In genomic region chr3:13013595-13013993, GRCh38 we compare ENCODE assay signal across 12 cellular contexts. TPM values are rescaled to one million over a fixed set of nuclear protein-coding genes. Genes with fewer than 3 reads are reported as not detected.
A peak's percentile ranks its signal among the peaks of the same experiment; 100 is the strongest.
DNase-seq lines count a peak whose midpoint lies in the region; ATAC-seq and TF ChIP-seq lines count a peak whose summit lies in the region.
"Had no signal": no experiment of that assay in that cellular context is flagged by ENCODE, and none has a peak within 500 bp of the region (broad histone marks: within the 10 kb centered on the region; RNA-seq: fewer than 3 reads in every experiment).

No MANE protein-coding gene starts in this region.

- H3K36me3 ChIP-seq in esophagus squamous epithelium (no peaks in the 10 kb centered on the region), stomach (no peaks in the 10 kb centered on the region)

- peaks cover 20% of the 10 kb centered on the region for H3K36me3 Mint-ChIP-seq in activated CD8-positive, alpha-beta memory T cell treated with anti-CD3 and anti-CD28 coated beads, Interleukin-2, amount 10 ng/mL, durations not matched to agents 7 days and 5 days
- peaks cover 51% of the 10 kb centered on the region for H3K36me3 Mint-ChIP-seq in activated B cell treated with CpG ODN at 0.5 μM for 24 hours (ENCODE audit: low read depth)

- DNase-seq in activated CD8-positive, alpha-beta memory T cell treated with anti-CD3 and anti-CD28 coated beads, Interleukin-2, amount 10 ng/mL, durations not matched to agents 7 days and 5 days: no peak
- DNase-seq in activated CD8-positive, alpha-beta memory T cell treated with anti-CD3 and anti-CD28 coated beads, Interleukin-2, amount 50 U/mL, for 4 hours: no peak
- DNase-seq in activated B cell treated with CpG ODN at 0.5 μM for 24 hours (no peak), esophagus squamous epithelium (lab: John Stamatoyannopoulos, UW) (no peak), stomach (no peak), head of caudate nucleus (no peak)
- DNase-seq: foreskin melanocyte, kidney glomerular epithelial cell had no signal

- 83 to 93% methylated on average over 2 of the region's 2 CpGs for WGBS in esophagus squamous epithelium, 2 donors
- WGBS in stomach, 5 donors: 90 to 100% (median 97%) methylated on average over 2 of the region's 2 CpGs

- H3K27me3 Mint-ChIP-seq in activated CD8-positive, alpha-beta memory T cell treated with anti-CD3 and anti-CD28 coated beads, Interleukin-2, amount 10 ng/mL, durations not matched to agents 7 days and 5 days: no peaks in the 10 kb centered on the region
- no peaks in the 10 kb centered on the region for H3K27me3 Mint-ChIP-seq in activated B cell treated with CpG ODN at 0.5 μM for 24 hours

- POLR2A ChIA-PET in activated B cell treated with CpG ODN at 0.5 μM for 24 hours (lab: Charles Lee): interaction anchor here (2.5 to 18.4 kb wide), 7 partner anchors 8 to 73 kb away, joined by 12 to 465 read pairs (median 33); partner anchors contain the start of gene IQSEC1

- no peak for TF ChIP-seq POLR2A in esophagus squamous epithelium (IDR thresholded peaks at IDR 0.05)
- TF ChIP-seq POLR2A in stomach (IDR thresholded peaks at IDR 0.05): no peak

- CTCF ChIA-PET in activated CD8-positive, alpha-beta memory T cell treated with anti-CD3 and anti-CD28 coated beads, Interleukin-2, amount 10 ng/mL, durations not matched to agents 7 days and 5 days (lab: Charles Lee): interaction anchor here (0.8 to 12.1 kb wide), 4 partner anchors 17 to 57 kb away, joined by 3 to 120 read pairs (median 6); no protein-coding TSS in a partner anchor
- CTCF ChIA-PET in activated B cell treated with CpG ODN at 0.5 μM for 24 hours (lab: Charles Lee): interaction anchor here (1.6 to 2.6 kb wide), 3 partner anchors 9 to 18 kb away, joined by 5 to 12 read pairs (median 6); no protein-coding TSS in a partner anchor

- no peaks in the 10 kb centered on the region for H3K9me3 Mint-ChIP-seq in activated CD8-positive, alpha-beta memory T cell treated with anti-CD3 and anti-CD28 coated beads, Interleukin-2, amount 10 ng/mL, durations not matched to agents 7 days and 5 days (ENCODE audit: low read depth)
- no peaks in the 10 kb centered on the region for H3K9me3 Mint-ChIP-seq in activated B cell treated with CpG ODN at 0.5 μM for 24 hours
- H3K9me3 Mint-ChIP-seq: GM23338, neural crest cell had no signal

- ATAC-seq in activated CD8-positive, alpha-beta memory T cell treated with anti-CD3 and anti-CD28 coated beads, Interleukin-2, amount 10 ng/mL, durations not matched to agents 7 days and 5 days: no peak
- ATAC-seq in activated B cell treated with CpG ODN at 0.5 μM for 24 hours (ENCODE audit: low read depth): no peak
- ATAC-seq in HG03039 (IDR thresholded peaks at IDR 0.05; ENCODE audit: unreplicated experiment): no peak
- ATAC-seq in GM21737 (IDR thresholded peaks at IDR 0.05; ENCODE audit: unreplicated experiment): no peak
- ATAC-seq: GM23338 had no signal

- H3K4me1 ChIP-seq in esophagus squamous epithelium (peaks cover 15 to 69% (median 31%) of the 10 kb centered on the region in 3 donors), stomach (peaks cover 16 to 67% (median 26%) of the 10 kb centered on the region in 4 donors)

- peak overlapping the region in 3 of 4 donors; percentile 77 to 92 (median 87) for H3K27ac ChIP-seq in esophagus squamous epithelium
- peak overlapping the region in 4 of 5 donors; percentile 79 to 91 (median 85) for H3K27ac ChIP-seq in stomach

- peaks cover 75% of the 10 kb centered on the region for H3K4me1 Mint-ChIP-seq in activated CD8-positive, alpha-beta memory T cell treated with anti-CD3 and anti-CD28 coated beads, Interleukin-2, amount 10 ng/mL, durations not matched to agents 7 days and 5 days
- peaks cover 98% of the 10 kb centered on the region for H3K4me1 Mint-ChIP-seq in activated B cell treated with CpG ODN at 0.5 μM for 24 hours

- peak overlapping the region in 1 of 4 donors; percentile 38 for H3K4me3 ChIP-seq in esophagus squamous epithelium
- peak overlapping the region in 1 of 4 donors; percentile 25 for H3K4me3 ChIP-seq in stomach
- H3K4me3 ChIP-seq: GM23338 had no signal

- no peak for TF ChIP-seq CTCF in activated B cell treated with CpG ODN at 0.5 μM for 24 hours (IDR thresholded peaks at IDR 0.05)
- TF ChIP-seq CTCF in esophagus squamous epithelium (IDR thresholded peaks at IDR 0.05): no peak
- no peak for TF ChIP-seq CTCF in stomach (IDR thresholded peaks at IDR 0.05)

- TF ChIP-seq EP300 in stomach (IDR thresholded peaks at IDR 0.05): no peak

- H3K9me3 ChIP-seq in esophagus squamous epithelium (no peaks in the 10 kb centered on the region), stomach (no peaks in the 10 kb centered on the region)

- peak overlapping the region; percentile 100 for H3K27ac Mint-ChIP-seq in activated CD8-positive, alpha-beta memory T cell treated with anti-CD3 and anti-CD28 coated beads, Interleukin-2, amount 10 ng/mL, durations not matched to agents 7 days and 5 days
- peak overlapping the region; percentile 95 for H3K27ac Mint-ChIP-seq in activated B cell treated with CpG ODN at 0.5 μM for 24 hours
- H3K27ac Mint-ChIP-seq: GM23338 had no signal

- intact Hi-C loops in activated B cell treated with CpG ODN at 0.5 μM for 24 hours (cut with micrococcal nuclease) (no loop called here), esophagus squamous epithelium (cut with DNase I) (no loop called here), stomach (cut with DNase I; ENCODE audit: low total_unique reads) (no loop called here), head of caudate nucleus (cut with DNase I) (no loop called here)

- peaks cover 0 to 2% (median 0%) of the 10 kb centered on the region in 4 donors for H3K27me3 ChIP-seq in esophagus squamous epithelium
- H3K27me3 ChIP-seq in stomach: no peaks in the 10 kb centered on the region

- H3K4me3 Mint-ChIP-seq in activated CD8-positive, alpha-beta memory T cell treated with anti-CD3 and anti-CD28 coated beads, Interleukin-2, amount 10 ng/mL, durations not matched to agents 7 days and 5 days: peak overlapping the region; percentile 73
- H3K4me3 Mint-ChIP-seq in activated B cell treated with CpG ODN at 0.5 μM for 24 hours: peak overlapping the region; percentile 67
- H3K4me3 Mint-ChIP-seq: GM23338, neural crest cell had no signal

RNA-seq across cellular contexts. Expression of gene IQSEC1, which starts 59.6 kb away (rescaled TPM):
- 10 to 100 TPM; 37.6 to 71.4 TPM for total RNA-seq in activated CD8-positive, alpha-beta memory T cell treated with anti-CD3 and anti-CD28 coated beads, Interleukin-2, amount 10 ng/mL, durations not matched to agents 7 days and 5 days
- total RNA-seq in activated B cell treated with CpG ODN at 0.5 μM for 24 hours (260 and 296 TPM in 2 replicates), esophagus squamous epithelium (10 to 100 TPM in 2 of 4 donors, 1 to 10 TPM in 2; 7.3 to 27.1 (median 10.7) TPM), stomach (10 to 100 TPM; 18.1 to 46.9 (median 30.7) TPM)
- polyA plus RNA-seq in stomach: 10 to 100 TPM in 1 of 3 donors, 1 to 10 TPM in 2; 6.7 to 10.4 (median 9.5) TPM
